1 cellular context compared by ENCODE assay signal in the genomic region with DNA sequence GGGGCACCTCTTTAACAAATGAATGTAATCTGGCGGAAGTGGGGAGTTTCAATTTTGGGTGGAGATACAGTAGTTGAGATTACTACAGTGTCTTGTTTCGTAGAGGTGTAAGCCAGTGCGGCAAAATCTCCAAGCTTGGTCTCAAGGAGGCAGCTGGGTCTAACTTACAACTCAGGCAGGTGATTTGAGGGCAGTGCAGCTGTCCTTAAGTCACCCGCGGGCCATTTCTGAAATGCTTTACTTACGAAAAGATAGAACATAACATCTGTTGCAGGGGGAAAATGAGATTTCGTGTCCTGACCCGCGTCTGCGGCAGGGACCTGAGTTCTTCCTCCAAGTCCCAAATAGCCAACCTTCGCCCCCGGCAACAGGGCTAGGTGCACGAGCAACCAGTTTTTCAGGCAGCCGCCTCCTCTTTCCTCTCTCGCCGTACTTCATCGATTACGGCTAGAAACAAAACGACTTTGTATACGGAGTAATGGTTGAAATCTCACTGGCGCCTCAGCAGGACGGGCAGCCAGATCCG.
TF ChIP-seq lines count a peak whose summit lies in the region.

No MANE protein-coding gene starts in this region.

TF ChIP-seq in GM12878, 131 proteins besides CTCF, POLR2A, EP300 and RAD21 (continued from another document):
- TF ChIP-seq, protein P1, sequence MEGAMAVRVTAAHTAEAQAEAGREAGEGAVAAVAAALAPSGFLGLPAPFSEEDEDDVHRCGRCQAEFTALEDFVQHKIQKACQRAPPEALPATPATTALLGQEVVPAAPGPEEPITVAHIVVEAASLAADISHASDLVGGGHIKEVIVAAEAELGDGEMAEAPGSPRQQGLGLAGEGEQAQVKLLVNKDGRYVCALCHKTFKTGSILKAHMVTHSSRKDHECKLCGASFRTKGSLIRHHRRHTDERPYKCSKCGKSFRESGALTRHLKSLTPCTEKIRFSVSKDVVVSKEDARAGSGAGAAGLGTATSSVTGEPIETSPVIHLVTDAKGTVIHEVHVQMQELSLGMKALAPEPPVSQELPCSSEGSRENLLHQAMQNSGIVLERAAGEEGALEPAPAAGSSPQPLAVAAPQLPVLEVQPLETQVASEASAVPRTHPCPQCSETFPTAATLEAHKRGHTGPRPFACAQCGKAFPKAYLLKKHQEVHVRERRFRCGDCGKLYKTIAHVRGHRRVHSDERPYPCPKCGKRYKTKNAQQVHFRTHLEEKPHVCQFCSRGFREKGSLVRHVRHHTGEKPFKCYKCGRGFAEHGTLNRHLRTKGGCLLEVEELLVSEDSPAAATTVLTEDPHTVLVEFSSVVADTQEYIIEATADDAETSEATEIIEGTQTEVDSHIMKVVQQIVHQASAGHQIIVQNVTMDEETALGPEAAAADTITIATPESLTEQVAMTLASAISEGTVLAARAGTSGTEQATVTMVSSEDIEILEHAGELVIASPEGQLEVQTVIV (IDR thresholded peaks at IDR 0.05; ENCODE audit: borderline replicate concordance, partially characterized antibody), result no peak
- no peak for TF ChIP-seq ESRRA (IDR thresholded peaks at IDR 0.05; ENCODE audit: low read length)
- TF ChIP-seq ETV6 (conservative IDR thresholded peaks at IDR 0.05 in 1 of 2, IDR thresholded peaks at IDR 0.05 in 1 of 2; ENCODE audit: borderline replicate concordance in 1 of 2, low read depth in 1 of 2), result no peak
- TF ChIP-seq SMC3 (IDR thresholded peaks at IDR 0.05; ENCODE audit: borderline replicate concordance, low read length), result no peak
- TF ChIP-seq, protein P2, sequence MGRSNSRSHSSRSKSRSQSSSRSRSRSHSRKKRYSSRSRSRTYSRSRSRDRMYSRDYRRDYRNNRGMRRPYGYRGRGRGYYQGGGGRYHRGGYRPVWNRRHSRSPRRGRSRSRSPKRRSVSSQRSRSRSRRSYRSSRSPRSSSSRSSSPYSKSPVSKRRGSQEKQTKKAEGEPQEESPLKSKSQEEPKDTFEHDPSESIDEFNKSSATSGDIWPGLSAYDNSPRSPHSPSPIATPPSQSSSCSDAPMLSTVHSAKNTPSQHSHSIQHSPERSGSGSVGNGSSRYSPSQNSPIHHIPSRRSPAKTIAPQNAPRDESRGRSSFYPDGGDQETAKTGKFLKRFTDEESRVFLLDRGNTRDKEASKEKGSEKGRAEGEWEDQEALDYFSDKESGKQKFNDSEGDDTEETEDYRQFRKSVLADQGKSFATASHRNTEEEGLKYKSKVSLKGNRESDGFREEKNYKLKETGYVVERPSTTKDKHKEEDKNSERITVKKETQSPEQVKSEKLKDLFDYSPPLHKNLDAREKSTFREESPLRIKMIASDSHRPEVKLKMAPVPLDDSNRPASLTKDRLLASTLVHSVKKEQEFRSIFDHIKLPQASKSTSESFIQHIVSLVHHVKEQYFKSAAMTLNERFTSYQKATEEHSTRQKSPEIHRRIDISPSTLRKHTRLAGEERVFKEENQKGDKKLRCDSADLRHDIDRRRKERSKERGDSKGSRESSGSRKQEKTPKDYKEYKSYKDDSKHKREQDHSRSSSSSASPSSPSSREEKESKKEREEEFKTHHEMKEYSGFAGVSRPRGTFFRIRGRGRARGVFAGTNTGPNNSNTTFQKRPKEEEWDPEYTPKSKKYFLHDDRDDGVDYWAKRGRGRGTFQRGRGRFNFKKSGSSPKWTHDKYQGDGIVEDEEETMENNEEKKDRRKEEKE (IDR thresholded peaks at IDR 0.05), result no peak
- TF ChIP-seq TARDBP (IDR thresholded peaks at IDR 0.05; ENCODE audit: borderline replicate concordance), result no peak
- TF ChIP-seq TBL1XR1 (IDR thresholded peaks at IDR 0.05; ENCODE audit: low read depth, low read length), result no peak
- TF ChIP-seq FOXK2 (IDR thresholded peaks at IDR 0.05), result no peak
- TF ChIP-seq RB1 (IDR thresholded peaks at IDR 0.05; ENCODE audit: borderline replicate concordance), result no peak
- no peak for TF ChIP-seq WRNIP1 (IDR thresholded peaks at IDR 0.05; ENCODE audit: borderline replicate concordance, low read depth, low read length)
- TF ChIP-seq RFX5 (IDR thresholded peaks at IDR 0.05; ENCODE audit: low read depth, low read length), result no peak
- no peak for TF ChIP-seq IKZF2 (IDR thresholded peaks at IDR 0.05)
- peak; percentile 48 for TF ChIP-seq MTA2 (IDR thresholded peaks at IDR 0.05; ENCODE audit: low read depth)
